In the genomic region with DNA sequence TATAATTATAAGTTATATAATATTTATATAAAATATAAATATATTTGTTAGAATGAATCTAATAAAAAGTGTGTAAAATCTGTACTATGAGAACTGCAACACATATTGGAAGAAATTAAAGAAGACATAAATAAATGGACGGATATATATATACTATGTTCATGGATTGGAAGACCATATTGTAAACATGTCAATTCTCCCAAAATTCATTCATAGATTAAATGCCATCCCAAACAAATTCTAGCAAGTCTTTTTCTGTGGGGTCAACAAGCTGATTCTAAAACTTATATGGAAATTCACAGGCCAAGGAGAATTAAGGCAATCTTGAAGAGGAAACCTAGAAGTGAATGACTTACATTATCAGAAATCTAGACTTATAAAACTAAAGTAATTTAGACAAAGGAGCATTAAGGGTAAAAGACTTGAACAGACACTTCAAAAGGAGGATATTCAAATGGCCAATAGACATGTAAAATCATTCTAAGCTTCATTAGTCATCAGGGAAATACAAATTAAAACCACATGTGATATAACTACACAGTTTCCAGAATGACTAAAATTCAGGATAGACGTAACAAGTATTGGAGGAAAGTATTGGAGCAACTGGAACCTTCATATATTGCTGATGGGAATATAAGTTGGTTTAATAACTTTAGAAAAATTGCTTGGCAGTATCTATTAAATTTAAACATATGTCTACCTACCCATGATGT, we compare ENCODE assay signal across 7 cellular contexts.
"Had no signal": no experiment of that assay in that cellular context is flagged by ENCODE, and none has a peak within 500 bp of the region (broad histone marks: within the 10 kb centered on the region; RNA-seq: fewer than 3 reads in every experiment).

No MANE protein-coding gene starts in this region.

- H3K27ac ChIP-seq: HL-60, KMS-11 had no signal

- H3K4me3 ChIP-seq: GM23338 had no signal

- DNase-seq: H9, HFFc6, Karpas-422, KBM-7 had no signal
